In the genomic region with DNA sequence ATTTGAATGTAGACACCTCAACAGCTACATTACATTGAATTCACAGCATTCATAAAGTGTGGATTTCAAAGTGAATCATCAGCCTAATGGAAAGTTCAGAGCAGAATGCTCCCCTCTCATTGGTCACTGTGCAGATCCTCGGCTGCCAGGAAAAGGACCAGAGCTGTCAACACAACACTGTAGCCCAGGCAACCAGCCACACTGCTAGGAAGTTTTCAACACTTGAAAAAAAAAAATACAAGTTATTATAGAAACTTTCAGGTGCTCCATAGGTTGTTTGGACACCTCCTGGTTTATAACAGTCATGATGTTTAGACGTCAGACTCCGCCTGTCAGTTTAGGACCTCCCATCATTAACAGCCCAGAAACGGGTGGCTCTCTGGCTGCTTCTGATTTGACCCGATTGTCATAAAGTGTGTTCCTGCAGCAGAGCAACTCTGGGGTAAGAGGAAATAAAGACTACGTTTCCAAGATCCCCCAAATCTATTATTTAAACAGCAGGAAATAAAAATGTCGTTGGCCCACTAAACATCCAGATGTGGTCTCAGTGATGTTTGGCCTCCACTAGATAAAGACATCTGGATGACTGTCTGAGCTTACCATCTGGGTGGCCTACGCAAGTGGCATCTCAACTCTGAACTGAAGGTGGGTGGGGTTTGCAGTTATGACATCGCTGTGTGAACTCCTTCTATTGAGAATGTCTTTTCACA, we compare ENCODE assay signal across 8 cellular contexts.
DNase-seq lines count a peak whose midpoint lies in the region; ATAC-seq and TF ChIP-seq lines count a peak whose summit lies in the region.

No MANE protein-coding gene starts in this region.

- ATAC-seq in HG03139 (IDR thresholded peaks at IDR 0.05; ENCODE audit: unreplicated experiment) (no peak), HG02870 (IDR thresholded peaks at IDR 0.05; ENCODE audit: unreplicated experiment) (no peak)

- H3K4me1 ChIP-seq in GM23248 (ENCODE audit: insufficient read depth) = peaks cover 21% of the 10 kb centered on the region
- peaks cover 3% of the 10 kb centered on the region; the same call in 1 of the 2 replicates for H3K4me1 ChIP-seq in SJSA1 (replicated peaks)
- H3K4me1 ChIP-seq in esophagus muscularis mucosa = peaks cover 0 to 21% (median 16%) of the 10 kb centered on the region in 4 donors
- peaks cover 0 to 5% (median 0%) of the 10 kb centered on the region in 4 donors for H3K4me1 ChIP-seq in tibial nerve

- peaks cover 7% of the 10 kb centered on the region for H3K4me1 Mint-ChIP-seq in osteocyte (ENCODE audit: unreplicated experiment)

- peak overlapping the region; percentile 54 for H3K27ac ChIP-seq in GM23248
- 0 out of 2 replicates have a peak overlapping the region, but pooled peaks have one; percentile 24 for H3K27ac ChIP-seq in SJSA1
- H3K27ac ChIP-seq in esophagus muscularis mucosa (replicated peaks in 1 of 4) = peak overlapping the region; percentile 55 to 62 (median 58)
- no peak overlapping the region for H3K27ac ChIP-seq in tibial nerve

- 12 to 14% methylated on average over 9 of the region's 9 CpGs for WGBS in GM23248 (ENCODE audit: low coverage in 1 of 2, low lambda C conversion rate in 2 of 2, missing lambda C conversion rate in 2 of 2), 2 experiments
- WGBS in esophagus muscularis mucosa = 33% methylated on average over 9 of the region's 9 CpGs
- 67 to 79% methylated on average over 9 of the region's 9 CpGs for WGBS in tibial nerve, 2 donors

- no peaks in the 10 kb centered on the region for H3K9me3 ChIP-seq in GM23248 (ENCODE audit: low read depth)
- no peaks in the 10 kb centered on the region for H3K9me3 ChIP-seq in SJSA1 (replicated peaks)
- no peaks in the 10 kb centered on the region for H3K9me3 ChIP-seq in esophagus muscularis mucosa
- H3K9me3 ChIP-seq in tibial nerve = no peaks in the 10 kb centered on the region

- in situ Hi-C loops in GM23248 (cut with MboI) = no loop called here

- no peaks in the 10 kb centered on the region for H3K36me3 Mint-ChIP-seq in osteocyte (ENCODE audit: unreplicated experiment)

- H3K4me3 ChIP-seq in GM23248 (0 out of 2 replicates have a peak overlapping the region, but pooled peaks have one; percentile 5), SJSA1 (no peak overlapping the region), esophagus muscularis mucosa (peak overlapping the region in 1 of 4 donors; percentile 2), tibial nerve (no peak overlapping the region)

- no peaks in the 10 kb centered on the region for H3K79me2 ChIP-seq in GM23248 (ENCODE audit: insufficient read depth)

- H3K4me3 Mint-ChIP-seq in osteocyte (ENCODE audit: unreplicated experiment) = no peak overlapping the region

- TF ChIP-seq POLR2A in esophagus muscularis mucosa (IDR thresholded peaks at IDR 0.05; ENCODE audit: low read depth) = no peak
- no peak for TF ChIP-seq POLR2A in tibial nerve (IDR thresholded peaks at IDR 0.05)

- TF ChIP-seq CTCF in esophagus muscularis mucosa (IDR thresholded peaks at IDR 0.05) (no peak), osteocyte (IDR thresholded peaks at IDR 0.05) (no peak), tibial nerve (IDR thresholded peaks at IDR 0.05) (no peak)

- DNase-seq in GM23248 = peak; percentile 91
- DNase-seq in SJSA1 (ENCODE audit: low read depth in 1 of 2, low spot score in 2 of 2) = peak; percentile 40 to 49
- DNase-seq in esophagus muscularis mucosa (ENCODE audit: extremely low spot score) = no peak
- DNase-seq in osteocyte (ENCODE audit: extremely low spot score, unreplicated experiment) = no peak
- no peak for DNase-seq in central memory CD4-positive, alpha-beta T cell
- no peak for DNase-seq in tibial nerve (ENCODE audit: low spot score in 2 of 2)

- no peaks in the 10 kb centered on the region for H3K27me3 Mint-ChIP-seq in osteocyte (ENCODE audit: unreplicated experiment)

- H3K36me3 ChIP-seq in GM23248 (ENCODE audit: low read depth) = no peaks in the 10 kb centered on the region
- H3K36me3 ChIP-seq in SJSA1 = no peaks in the 10 kb centered on the region
- H3K36me3 ChIP-seq in esophagus muscularis mucosa = no peaks in the 10 kb centered on the region
- no peaks in the 10 kb centered on the region for H3K36me3 ChIP-seq in tibial nerve

- H3K27ac Mint-ChIP-seq in osteocyte (ENCODE audit: unreplicated experiment) = peak overlapping the region; percentile 6

- H3K4me2 ChIP-seq in GM23248 (ENCODE audit: unreplicated experiment) = peak overlapping the region; percentile 44

- no peak for TF ChIP-seq EP300 in esophagus muscularis mucosa (IDR thresholded peaks at IDR 0.05)
- TF ChIP-seq EP300 in tibial nerve (IDR thresholded peaks at IDR 0.05) = no peak

- H3K27me3 ChIP-seq in GM23248 (replicated peaks; ENCODE audit: insufficient read depth) = no peaks in the 10 kb centered on the region
- H3K27me3 ChIP-seq in SJSA1 (replicated peaks) = no peaks in the 10 kb centered on the region
- no peaks in the 10 kb centered on the region for H3K27me3 ChIP-seq in esophagus muscularis mucosa
- H3K27me3 ChIP-seq in tibial nerve = no peaks in the 10 kb centered on the region

- H3K9me2 ChIP-seq in GM23248 (ENCODE audit: insufficient read depth) = no peaks in the 10 kb centered on the region

- intact Hi-C loops in esophagus muscularis mucosa (cut with DNase I) = no loop called here

- H3K9ac ChIP-seq in GM23248 = peak overlapping the region; percentile 60

- no peaks in the 10 kb centered on the region for H4K20me1 ChIP-seq in GM23248 (ENCODE audit: insufficient read depth)

- H2AFZ ChIP-seq in GM23248 = peak overlapping the region; percentile 56; the same call in 1 of the 2 replicates

- H3K9me3 Mint-ChIP-seq in osteocyte (ENCODE audit: unreplicated experiment) = peaks cover 3% of the 10 kb centered on the region

- peaks cover 16% of the 10 kb centered on the region for H3F3A ChIP-seq in GM23248 (ENCODE audit: insufficient read depth)

Comparison
In these comparisons a context has a peak if more than half of its experiments do, and no peak if none do; other contexts are left out.
1. DNase-seq: peak in GM23248 (single experiment) and SJSA1 (2 of 2); none in esophagus muscularis mucosa (single experiment), osteocyte (single experiment), central memory CD4-positive, alpha-beta T cell (single experiment) and tibial nerve (0 of 2).
2. H3K27ac ChIP-seq: peak in GM23248 (single experiment), SJSA1 (single experiment) and esophagus muscularis mucosa (4 of 4); none in tibial nerve (0 of 4).